ENCODE assay signal across 21 cellular contexts in genomic region chr3:31880482-31881078, GRCh38.
DNase-seq lines count a peak whose midpoint lies in the region; ATAC-seq, FAIRE-seq and TF ChIP-seq lines count a peak whose summit lies in the region.
"Had no signal": no experiment of that assay in that cellular context is flagged by ENCODE, and none has a peak within 500 bp of the region (broad histone marks: within the 10 kb centered on the region; RNA-seq: fewer than 3 reads in every experiment).

No MANE protein-coding gene starts in this region.

- no peak overlapping the region for H3K23ac ChIP-seq in H1 (ENCODE audit: insufficient read length)

- no peak overlapping the region for H4K91ac ChIP-seq in H1 (replicated peaks; ENCODE audit: insufficient read length, low read length)

- H3K14ac ChIP-seq in H1 (ENCODE audit: insufficient read length), result no peak overlapping the region

- H2BK15ac ChIP-seq in H1 (ENCODE audit: low read length), result no peak overlapping the region

- H4K8ac ChIP-seq in H1 (ENCODE audit: extremely low read depth, insufficient read depth, low read length), result no peak overlapping the region

- CTCF ChIA-PET in H1 (lab: Charles Lee; ENCODE audit: partially characterized antibody), result interaction anchor here (1.3 to 2.4 kb wide), 3 partner anchors 9 to 273 kb away, joined by 3 to 7 read pairs (median 5); no protein-coding TSS in a partner anchor

- H3K4me3 Mint-ChIP-seq in neural crest cell, result no peak overlapping the region
- H3K4me3 Mint-ChIP-seq: CD4-positive, alpha-beta T cell had no signal

- H3K4me3 ChIP-seq in Karpas-422 (ENCODE audit: low read length), result no peak overlapping the region
- H3K4me3 ChIP-seq in SU-DHL-6 (ENCODE audit: insufficient read depth, low read length, poor library complexity, severe bottlenecking), result no peak overlapping the region
- H3K4me3 ChIP-seq in H1 (ENCODE audit: extremely low read depth in 1 of 4, insufficient read depth in 2 of 4, low read depth in 3 of 4, low read length in 4 of 4), result no peak overlapping the region
- H3K4me3 ChIP-seq: BLaER1, HAP-1 had no signal

- H3K18ac ChIP-seq in H1 (ENCODE audit: extremely low read depth, low read length), result no peak overlapping the region

- H3K4ac ChIP-seq in H1 (replicated peaks; ENCODE audit: insufficient read length, low read depth, low read length), result no peak overlapping the region

- H3K4me1 ChIP-seq in Karpas-422 (ENCODE audit: low read length), result peaks cover 100% of the 10 kb centered on the region
- peaks cover 0 to 12% (median 10%) of the 10 kb centered on the region in 4 experiments; a peak in 5 of 7 replicates for H3K4me1 ChIP-seq in H1 (replicated peaks in 1 of 4; ENCODE audit: control insufficient read depth in 3 of 4, insufficient read depth in 4 of 4, low read length in 3 of 4)
- H3K4me1 ChIP-seq: BLaER1, HAP-1 had no signal

- no peak for FAIRE-seq in H1 (lab: Jason Lieb, UNC)
- FAIRE-seq: RCC 7860 had no signal

- H3K4me2 ChIP-seq in Karpas-422 (ENCODE audit: low read depth, low read length, poor library complexity, severe bottlenecking) (peak overlapping the region; percentile 79), SU-DHL-6 (ENCODE audit: low read depth, low read length, poor library complexity, severe bottlenecking) (peak overlapping the region; percentile 61), H1 (ENCODE audit: insufficient read depth in 1 of 2, low read depth in 2 of 2, low read length in 2 of 2) (no peak overlapping the region)
- H3K4me2 ChIP-seq: BLaER1 had no signal

- ATAC-seq in GM19455 (IDR thresholded peaks at IDR 0.05; ENCODE audit: unreplicated experiment), result no peak

- no peak overlapping the region for H2BK120ac ChIP-seq in H1 (replicated peaks; ENCODE audit: low read depth, low read length)

- no peak for TF ChIP-seq CTCF in SU-DHL-6 (IDR thresholded peaks at IDR 0.05; ENCODE audit: insufficient read depth, low read length, poor library complexity, severe bottlenecking)
- no peak for TF ChIP-seq CTCF in H1 (IDR thresholded peaks at IDR 0.05; ENCODE audit: control extremely low read depth in 1 of 3, insufficient read depth in 1 of 3, low read depth in 1 of 3, low read length in 3 of 3)
- no peak for TF ChIP-seq CTCF in neural crest cell (conservative IDR thresholded peaks at IDR 0.05)

- H3K4me1 Mint-ChIP-seq in neural crest cell, result peaks cover 6% of the 10 kb centered on the region

- no peak overlapping the region for H2BK5ac ChIP-seq in H1 (ENCODE audit: low read depth, low read length)

- TF ChIP-seq RAD21 in H1 (IDR thresholded peaks at IDR 0.05 in 1 of 2, conservative IDR thresholded peaks at IDR 0.05 in 1 of 2; ENCODE audit: low read depth in 2 of 2, low read length in 2 of 2), result no peak

- H4K20me1 ChIP-seq in Karpas-422 (ENCODE audit: insufficient read depth, low read depth, low read length) (no peaks in the 10 kb centered on the region), SU-DHL-6 (ENCODE audit: low read depth, low read length) (no peaks in the 10 kb centered on the region), H1 (replicated peaks in 1 of 2; ENCODE audit: control insufficient read depth in 1 of 2, insufficient read depth in 2 of 2, low read length in 2 of 2) (peaks cover 2 to 11% of the 10 kb centered on the region in 2 experiments)
- H4K20me1 ChIP-seq: BLaER1 had no signal

- H3K9me2 ChIP-seq in Karpas-422 (replicated peaks; ENCODE audit: insufficient read depth, low read length), result no peaks in the 10 kb centered on the region
- no peaks in the 10 kb centered on the region for H3K9me2 ChIP-seq in SU-DHL-6 (replicated peaks; ENCODE audit: insufficient read depth, low read length)

- H3K36me3 ChIP-seq in Karpas-422 (ENCODE audit: insufficient read depth, low read length) (peaks cover 33% of the 10 kb centered on the region), SU-DHL-6 (ENCODE audit: low read length) (peaks cover 5% of the 10 kb centered on the region; the same call in 1 of the 2 replicates), H1 (ENCODE audit: control insufficient read depth in 2 of 4, insufficient read depth in 4 of 4, low read length in 3 of 4) (peaks cover 0 to 7% (median 0%) of the 10 kb centered on the region in 4 experiments; a peak in 4 of 8 replicates)
- H3K36me3 ChIP-seq: BLaER1, HAP-1 had no signal

- H4K5ac ChIP-seq in H1 (ENCODE audit: insufficient read length, low read depth, low read length), result no peak overlapping the region

- DNase-seq in Karpas-422 (no peak), H1 (ENCODE audit: low read depth in 1 of 2, low spot score in 2 of 2) (no peak), neural crest cell (ENCODE audit: low read depth, low spot score) (no peak), GOT3 (lab: John Stamatoyannopoulos, UW) (no peak), NCI-H146 (lab: John Stamatoyannopoulos, UW) (no peak), H4 (ENCODE audit: low spot score) (no peak)
- DNase-seq: CD4-positive, alpha-beta T cell; COR-L47; NCI-H1092; NCI-H1436; NCI-H1930; NCI-H510A treated with DMSO at 0.1 percent for 48 hours; NCI-H748 treated with DMSO at 0.1 percent for 48 hours; NK-92 treated with Interleukin-12 subunit alpha and Interleukin-12 subunit beta, amount 100 ng/mL, for 24 hours; Right ventricle myocardium superior; SW 1271 had no signal

- no peak overlapping the region for H2BK20ac ChIP-seq in H1 (ENCODE audit: low read length)

- POLR2A ChIA-PET in H1 (lab: Charles Lee; ENCODE audit: partially characterized antibody), result interaction anchor here (0.8 kb wide), 1 partner anchor 15 kb away, joined by 3 read pairs; no protein-coding TSS in a partner anchor

- H3K9ac ChIP-seq in Karpas-422 (ENCODE audit: low read length) (peak overlapping the region; percentile 48; the same call in 1 of the 2 replicates), SU-DHL-6 (ENCODE audit: low read length) (peak overlapping the region; percentile 10; the same call in 1 of the 2 replicates), H1 (replicated peaks in 1 of 4; ENCODE audit: extremely low read depth in 1 of 4, low read depth in 3 of 4, low read length in 3 of 4) (no peak overlapping the region)
- H3K9ac ChIP-seq: BLaER1 had no signal

- no peak overlapping the region for H2AFZ ChIP-seq in Karpas-422 (ENCODE audit: low read length)
- H2AFZ ChIP-seq in SU-DHL-6 (ENCODE audit: low read depth, low read length, severe bottlenecking), result no peak overlapping the region
- H2AFZ ChIP-seq in H1 (ENCODE audit: low read length), result no peak overlapping the region

- H3K9me3 Mint-ChIP-seq in neural crest cell, result no peaks in the 10 kb centered on the region
- H3K9me3 Mint-ChIP-seq: CD4-positive, alpha-beta T cell had no signal

- WGBS in H1 (ENCODE audit: extremely low coverage in 1 of 2, insufficient coverage in 1 of 2, insufficient read length in 1 of 2, insufficient replicate concordance in 2 of 2, low coverage in 1 of 2, low lambda C conversion rate in 2 of 2, missing lambda C conversion rate in 1 of 2), 2 experiments, result 86% methylated on average over 4 of the region's 4 CpGs; no CpG with 5 or more reads in 1 of the 2 experiments

- H3K79me2 ChIP-seq in Karpas-422 (ENCODE audit: low read length) (peaks cover 98% of the 10 kb centered on the region), SU-DHL-6 (ENCODE audit: insufficient read depth, low read length) (peaks cover 81% of the 10 kb centered on the region), H1 (ENCODE audit: control insufficient read depth in 1 of 2, insufficient read depth in 2 of 2, low read length in 2 of 2) (peaks cover 4 to 57% of the 10 kb centered on the region in 2 experiments; a peak in 3 of 4 replicates)

- H3K23me2 ChIP-seq in H1 (ENCODE audit: low read depth, low read length), result peaks cover 3% of the 10 kb centered on the region; the same call in 1 of the 2 replicates

- no peaks in the 10 kb centered on the region for H3K27me3 Mint-ChIP-seq in neural crest cell (ENCODE audit: low read depth)
- H3K27me3 Mint-ChIP-seq: CD4-positive, alpha-beta T cell had no signal

- H3K9me3 ChIP-seq in Karpas-422 (ENCODE audit: low read length), result no peaks in the 10 kb centered on the region
- H3K9me3 ChIP-seq in SU-DHL-6 (ENCODE audit: insufficient read depth, low read length), result no peaks in the 10 kb centered on the region
- H3K9me3 ChIP-seq in H1 (ENCODE audit: insufficient read depth in 2 of 2, low read depth in 1 of 2, low read length in 1 of 2), result no peaks in the 10 kb centered on the region
- H3K9me3 ChIP-seq: BLaER1, HAP-1 had no signal

- no peak overlapping the region for H2BK12ac ChIP-seq in H1 (ENCODE audit: low read depth, low read length)

- no peaks in the 10 kb centered on the region for H3K36me3 Mint-ChIP-seq in neural crest cell (ENCODE audit: low read depth)

- no peak overlapping the region for H2AK5ac ChIP-seq in H1 (ENCODE audit: low read depth, low read length)

- TF ChIP-seq EP300 in H1 (IDR thresholded peaks at IDR 0.05; ENCODE audit: borderline replicate concordance in 1 of 2, low read depth in 2 of 2, low read length in 2 of 2), result no peak

- H3K79me1 ChIP-seq in H1 (ENCODE audit: low read depth, low read length), result peaks cover 11% of the 10 kb centered on the region

- H3K27me3 ChIP-seq in Karpas-422 (ENCODE audit: low read length) (no peaks in the 10 kb centered on the region), SU-DHL-6 (ENCODE audit: low read length) (no peaks in the 10 kb centered on the region), H1 (replicated peaks in 1 of 4; ENCODE audit: control insufficient read depth in 3 of 4, extremely low read depth in 1 of 4, insufficient read depth in 3 of 4, low read length in 3 of 4) (no peaks in the 10 kb centered on the region)
- H3K27me3 ChIP-seq: BLaER1 had no signal

- TF ChIP-seq POLR2A in H1 (IDR thresholded peaks at IDR 0.05; ENCODE audit: control extremely low read depth in 1 of 2, low read depth in 2 of 2, low read length in 2 of 2), result no peak

- H3K27ac ChIP-seq in Karpas-422 (ENCODE audit: low read length) (peak overlapping the region; percentile 93), SU-DHL-6 (ENCODE audit: low read depth, low read length) (peak overlapping the region; percentile 89), H1 (ENCODE audit: low read depth, low read length) (no peak overlapping the region)
- H3K27ac ChIP-seq: BLaER1 had no signal

- peak overlapping the region; percentile 17 for H3K27ac Mint-ChIP-seq in neural crest cell (ENCODE audit: unreplicated experiment)
- H3K27ac Mint-ChIP-seq: CD4-positive, alpha-beta T cell had no signal

- peaks cover 88% of the 10 kb centered on the region for H3F3A ChIP-seq in SU-DHL-6 (ENCODE audit: insufficient read depth)

- no peak overlapping the region for H3K56ac ChIP-seq in H1 (replicated peaks; ENCODE audit: insufficient read length, low read depth, low read length)

TF ChIP-seq in H1, 55 proteins besides CTCF, POLR2A, EP300 and RAD21 (continues in another document):
- no peak for TF ChIP-seq ATF2 (IDR thresholded peaks at IDR 0.05; ENCODE audit: low read length)

Comparison
In these comparisons a context has a peak if more than half of its experiments do, and no peak if none do; other contexts are left out.
1. H3K4me2 ChIP-seq: peak in Karpas-422 (single experiment) and SU-DHL-6 (single experiment); none in H1 (0 of 2).
2. H3K9ac ChIP-seq: peak in Karpas-422 (single experiment) and SU-DHL-6 (single experiment); none in H1 (0 of 4).